In genomic region chr11:104306862-104307474, GRCh38 we compare ENCODE assay signal across 19 cellular contexts.
"Had no signal": no experiment of that assay in that cellular context is flagged by ENCODE, and none has a peak within 500 bp of the region (broad histone marks: within the 10 kb centered on the region; RNA-seq: fewer than 3 reads in every experiment).

No MANE protein-coding gene starts in this region.

- H3K4me3 Mint-ChIP-seq: dendritic cell treated with granulocyte-macrophage colony-stimulating factor and Interleukin-4, amounts not matched to agents 40 ng/mL and 50 ng/mL, for 4 days; immature natural killer cell; naive thymus-derived CD4-positive, alpha-beta T cell; natural killer cell had no signal

- H3K79me2 ChIP-seq: hepatocyte had no signal

- H3K4me2 ChIP-seq: hepatocyte had no signal

- H3K27ac Mint-ChIP-seq: dendritic cell treated with granulocyte-macrophage colony-stimulating factor and Interleukin-4, amounts not matched to agents 40 ng/mL and 50 ng/mL, for 4 days; immature natural killer cell; naive thymus-derived CD4-positive, alpha-beta T cell; natural killer cell had no signal

- H3K4me1 Mint-ChIP-seq: immature natural killer cell; naive thymus-derived CD4-positive, alpha-beta T cell; natural killer cell had no signal

- H3K36me3 ChIP-seq: colonic mucosa, esophagus muscularis mucosa, gastroesophageal sphincter, heart left ventricle, left lung, lower lobe of right lung had no signal

- H3K36me3 Mint-ChIP-seq: immature natural killer cell; naive thymus-derived CD4-positive, alpha-beta T cell; natural killer cell had no signal

- H3K9me3 ChIP-seq: colonic mucosa, esophagus muscularis mucosa, gastroesophageal sphincter, heart left ventricle, left lung, lower lobe of right lung had no signal

- ATAC-seq: foreskin keratinocyte; gastroesophageal sphincter; heart left ventricle; left cardiac atrium; left lung; left ventricle myocardium superior; lower lobe of right lung; naive thymus-derived CD4-positive, alpha-beta T cell; natural killer cell had no signal

- H3K27me3 Mint-ChIP-seq: dendritic cell treated with granulocyte-macrophage colony-stimulating factor and Interleukin-4, amounts not matched to agents 40 ng/mL and 50 ng/mL, for 4 days had no signal

- H3K4me1 ChIP-seq: colonic mucosa, esophagus muscularis mucosa, foreskin keratinocyte, gastroesophageal sphincter, heart left ventricle, left lung, lower lobe of right lung had no signal

- H3K27me3 ChIP-seq: colonic mucosa, esophagus muscularis mucosa, foreskin keratinocyte, gastroesophageal sphincter, heart left ventricle, hepatocyte, left lung had no signal

- H3K27ac ChIP-seq: colonic mucosa, esophagus muscularis mucosa, foreskin keratinocyte, gastroesophageal sphincter, heart left ventricle, hepatocyte, left lung, lower lobe of right lung had no signal

- H3K9me3 Mint-ChIP-seq: dendritic cell treated with granulocyte-macrophage colony-stimulating factor and Interleukin-4, amounts not matched to agents 40 ng/mL and 50 ng/mL, for 4 days; immature natural killer cell; naive thymus-derived CD4-positive, alpha-beta T cell; natural killer cell had no signal

- H3K4me3 ChIP-seq: colonic mucosa, esophagus muscularis mucosa, gastroesophageal sphincter, heart left ventricle, hepatocyte, left lung, lower lobe of right lung had no signal

- DNase-seq: colonic mucosa; cortex of kidney; effector CD8-positive, alpha-beta T cell; foreskin keratinocyte; heart left ventricle; hypothalamus; immature natural killer cell; left cardiac atrium; left lung; left ventricle myocardium superior; lower lobe of right lung; mesenchymal stem cell; midbrain; naive thymus-derived CD4-positive, alpha-beta T cell; natural killer cell had no signal

- H2AFZ ChIP-seq: hepatocyte had no signal
